8 cellular contexts compared by ENCODE assay signal in the genomic region with DNA sequence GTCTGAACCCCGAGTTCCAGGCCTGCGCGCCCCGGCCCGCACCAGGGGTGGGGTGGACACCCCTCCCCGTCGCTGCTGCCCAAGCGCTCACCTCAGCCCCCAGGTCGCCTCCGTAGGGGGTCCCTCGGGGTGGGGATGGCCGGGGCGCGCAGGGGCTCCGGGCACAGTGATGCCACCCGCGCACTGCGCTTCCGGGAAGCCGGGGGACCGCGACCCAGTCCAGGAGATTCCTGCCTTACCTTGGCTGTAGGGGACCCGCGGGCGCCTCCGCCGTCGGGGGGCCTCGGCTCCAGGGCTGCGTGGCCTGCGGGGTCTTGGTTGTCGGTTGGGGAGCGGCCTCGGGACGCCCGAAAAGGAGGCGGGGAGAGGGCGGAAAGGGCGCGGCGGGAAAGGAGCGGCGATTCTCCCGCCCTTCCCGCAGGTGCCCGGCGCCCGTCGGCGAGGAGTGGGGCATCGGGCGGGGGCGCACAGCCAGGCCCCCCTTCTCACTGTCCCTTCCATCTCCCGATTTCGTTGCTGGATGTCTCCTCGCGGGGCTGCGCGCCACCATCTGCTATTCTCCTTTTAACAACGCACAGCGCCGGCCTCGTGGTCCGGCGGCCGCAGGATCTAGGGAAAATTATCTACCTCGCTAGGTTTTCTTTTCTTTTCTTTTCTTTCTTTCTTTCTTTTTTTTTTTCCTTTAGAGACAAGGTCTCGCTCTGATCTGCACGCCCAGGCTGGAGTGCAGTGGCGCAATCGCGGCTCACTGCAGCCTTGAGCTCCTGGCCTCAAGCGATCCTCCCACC. TPM values are rescaled to one million over a fixed set of nuclear protein-coding genes. Genes with fewer than 3 reads are reported as not detected.
DNase-seq lines count a peak whose midpoint lies in the region; ATAC-seq and TF ChIP-seq lines count a peak whose summit lies in the region.

TSS of gene KEAP1 (minus strand) at position 355 of the 788 bp plus-strand sequence. CDS start 3,323 bp downstream, outside the sequence.

- H3K4me1 Mint-ChIP-seq in activated T-cell treated with anti-CD3 and anti-CD28 coated beads, Interleukin-2, amount 50 U/mL, for 4 hours (ENCODE audit: low read depth) = peaks cover 39% of the 10 kb centered on the region
- peaks cover 10% of the 10 kb centered on the region for H3K4me1 Mint-ChIP-seq in nephron

- H3K27me3 ChIP-seq in GM06990 (replicated peaks; ENCODE audit: control insufficient read depth, insufficient read depth, low read length) (no peaks in the 10 kb centered on the region), HCT116 (ENCODE audit: insufficient read depth, low read length) (no peaks in the 10 kb centered on the region)

- peaks cover 12% of the 10 kb centered on the region for H3K36me3 ChIP-seq in GM06990 (ENCODE audit: control insufficient read depth, insufficient read depth, low read length)
- peaks cover 9 to 16% of the 10 kb centered on the region in 2 experiments; a peak in 3 of 4 replicates for H3K36me3 ChIP-seq in HCT116 (ENCODE audit: control insufficient read depth in 1 of 2, insufficient read depth in 2 of 2, low read length in 2 of 2)
- H3K36me3 ChIP-seq in urinary bladder (ENCODE audit: insufficient read depth) = no peaks in the 10 kb centered on the region

- no peaks in the 10 kb centered on the region for H3K9me3 ChIP-seq in HCT116 (ENCODE audit: control insufficient read depth in 1 of 2, insufficient read depth in 1 of 2, low read depth in 1 of 2, low read length in 2 of 2)

- peak within 1 kb of the TSS; percentile 92 to 98 (median 97) for H3K27ac Mint-ChIP-seq in nephron

- BruUV-seq in HCT116 (replicated peaks; lab: Mats Ljungman, UMichigan) = TSS peak; percentile 91

- peaks cover 15% of the 10 kb centered on the region for H3K36me3 Mint-ChIP-seq in activated T-cell treated with anti-CD3 and anti-CD28 coated beads, Interleukin-2, amount 50 U/mL, for 4 hours (ENCODE audit: insufficient read depth)
- peaks cover 20% of the 10 kb centered on the region for H3K36me3 Mint-ChIP-seq in nephron (ENCODE audit: low read depth)

- peak within 1 kb of the TSS; percentile 100 for H3K9ac ChIP-seq in HCT116 (ENCODE audit: low read length)

- ATAC-seq in HCT116 (peak; percentile 47), GM18867 (IDR thresholded peaks at IDR 0.05; ENCODE audit: unreplicated experiment) (no peak)
- ATAC-seq in activated T-cell treated with anti-CD3 and anti-CD28 coated beads, Interleukin-2, amount 50 U/mL, for 4 hours = peak; percentile 39 to 44

- H3K79me2 ChIP-seq in HCT116 (ENCODE audit: insufficient read depth, low read length) = peaks cover 43% of the 10 kb centered on the region

- no peaks in the 10 kb centered on the region for H3K27me3 Mint-ChIP-seq in activated T-cell treated with anti-CD3 and anti-CD28 coated beads, Interleukin-2, amount 50 U/mL, for 4 hours (ENCODE audit: low read depth)
- peaks cover 4% of the 10 kb centered on the region for H3K27me3 Mint-ChIP-seq in nephron (ENCODE audit: low read depth)

- RAD21 ChIA-PET in HCT116 (lab: Charles Lee; ENCODE audit: low non-redundant PET in 1 of 2, low total read pairs in 2 of 2, uncharacterized antibody in 2 of 2, unreplicated experiment in 2 of 2) = no interaction called here

- POLR2A ChIA-PET in HCT116 (lab: Charles Lee) = no interaction called here

- H3K9me2 ChIP-seq in HCT116 (ENCODE audit: insufficient read depth) = no peaks in the 10 kb centered on the region

- H3K9me3 Mint-ChIP-seq in activated T-cell treated with anti-CD3 and anti-CD28 coated beads, Interleukin-2, amount 50 U/mL, for 4 hours = no peaks in the 10 kb centered on the region
- no peaks in the 10 kb centered on the region for H3K9me3 Mint-ChIP-seq in nephron

- H3K4me2 ChIP-seq in HCT116 (ENCODE audit: low read length) = peak within 1 kb of the TSS; percentile 95

- peak within 1 kb of the TSS; percentile 90 for H3K4me3 Mint-ChIP-seq in activated T-cell treated with anti-CD3 and anti-CD28 coated beads, Interleukin-2, amount 50 U/mL, for 4 hours
- peak within 1 kb of the TSS; percentile 93 to 98 (median 95) for H3K4me3 Mint-ChIP-seq in nephron

- DNase-seq in GM06990 (ENCODE audit: extremely low read depth, insufficient read length) (no peak), HCT116 (ENCODE audit: low read depth, low spot score) (no peak), NCI-H1092 treated with DMSO at 0.1 percent for 48 hours (lab: John Stamatoyannopoulos, UW) (peak; percentile 76), fibroblast of pulmonary artery (ENCODE audit: low read depth) (peak; percentile 28)
- DNase-seq in activated T-cell treated with anti-CD3 and anti-CD28 coated beads, Interleukin-2, amount 50 U/mL, for 4 hours = no peak

- TF ChIP-seq CTCF in GM06990 (IDR thresholded peaks at IDR 0.05; ENCODE audit: insufficient read depth, low read length, poor library complexity, severe bottlenecking) (peak; percentile 1), HCT116 (IDR thresholded peaks at IDR 0.05 in 2 of 3, conservative IDR thresholded peaks at IDR 0.05 in 1 of 3; ENCODE audit: borderline replicate concordance in 1 of 3, insufficient read depth in 1 of 3, low read depth in 2 of 3, low read length in 2 of 3) (no peak), fibroblast of pulmonary artery (IDR thresholded peaks at IDR 0.05; ENCODE audit: low read length, missing control alignments) (no peak), nephron (IDR thresholded peaks at IDR 0.05; ENCODE audit: unreplicated experiment in 3 of 3) (no peak)

- H3K4me3 ChIP-seq in GM06990 (replicated peaks; ENCODE audit: low read depth, low read length) (peak within 1 kb of the TSS; percentile 92), HCT116 (replicated peaks in 1 of 2; ENCODE audit: low read depth in 1 of 2, low read length in 2 of 2) (peak within 1 kb of the TSS; percentile 88 to 90), fibroblast of pulmonary artery (replicated peaks; ENCODE audit: low read depth, low read length) (peak within 1 kb of the TSS; percentile 89), urinary bladder (ENCODE audit: low read depth, low read length) (peak within 1 kb of the TSS; percentile 66)

- TF ChIP-seq POLR2A in HCT116 (IDR thresholded peaks at IDR 0.05; ENCODE audit: borderline replicate concordance, extremely low read depth, insufficient read depth, insufficient read length) = no peak

- H3K4me1 ChIP-seq in HCT116 (ENCODE audit: control insufficient read depth in 1 of 2, insufficient read depth in 2 of 2, low read length in 2 of 2) = peaks cover 14 to 32% of the 10 kb centered on the region in 2 experiments
- H3K4me1 ChIP-seq in urinary bladder (ENCODE audit: insufficient read depth) = peaks cover 1% of the 10 kb centered on the region

- WGBS in urinary bladder = 4% methylated on average over 73 of the region's 73 CpGs

- no peaks in the 10 kb centered on the region for H4K20me1 ChIP-seq in HCT116 (ENCODE audit: insufficient read depth)

- H3K27ac ChIP-seq in HCT116 (ENCODE audit: low read depth, low read length) (peak within 1 kb of the TSS; percentile 92), urinary bladder (ENCODE audit: low read depth) (peak within 1 kb of the TSS; percentile 93)

- intact Hi-C loops in HCT116 (cut with micrococcal nuclease) = loop anchor here (5.0 kb wide), 1 partner anchor 64 kb away; the partner anchor contains the start of genes CDKN2D and KRI1

- no peak for TF ChIP-seq RAD21 in HCT116 (IDR thresholded peaks at IDR 0.05; ENCODE audit: low read depth)

- H2AFZ ChIP-seq in HCT116 (ENCODE audit: low read depth, low read length, poor library complexity, severe bottlenecking) = no peak within 1 kb of the TSS

- CTCF ChIA-PET in HCT116 (lab: Charles Lee) = interaction anchor here (0.6 to 1.1 kb wide), 3 partner anchors 19 to 50 kb away, joined by 3 to 4 read pairs (median 3); no protein-coding TSS in a partner anchor

TF ChIP-seq in HCT116, 20 proteins besides CTCF, POLR2A, EP300 and RAD21:
- TF ChIP-seq ZFX (IDR thresholded peaks at IDR 0.05) = peak; percentile 6; the same call in 1 of the 2 replicates
- TF ChIP-seq ZBTB33 (IDR thresholded peaks at IDR 0.05; ENCODE audit: extremely low read depth, insufficient replicate concordance, low read length) = no peak
- TF ChIP-seq, protein P1, sequence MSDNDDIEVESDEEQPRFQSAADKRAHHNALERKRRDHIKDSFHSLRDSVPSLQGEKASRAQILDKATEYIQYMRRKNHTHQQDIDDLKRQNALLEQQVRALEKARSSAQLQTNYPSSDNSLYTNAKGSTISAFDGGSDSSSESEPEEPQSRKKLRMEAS (IDR thresholded peaks at IDR 0.05) = peak; percentile 65

RNA-seq across cellular contexts. Expression of gene KEAP1, which starts in this region (rescaled TPM):
- total RNA-seq in HCT116 (2021; ENCODE audit: unreplicated experiment) (75.2 TPM), urinary bladder (30.4 TPM)
- 64.7 and 101 TPM in 2 replicates for polyA plus RNA-seq in HCT116 (2012)
- total RNA-seq in activated T-cell treated with anti-CD3 and anti-CD28 coated beads, Interleukin-2, amount 50 U/mL, for 4 hours = 10 to 100 TPM; 89.9 to 98.7 (median 92.9) TPM
- 80.1 TPM for polyA plus RNA-seq in urinary bladder

Comparison
In these comparisons a context has a peak if more than half of its experiments do, and no peak if none do; other contexts are left out.
1. DNase-seq: peak in NCI-H1092 treated with DMSO at 0.1 percent for 48 hours (single experiment) and fibroblast of pulmonary artery (single experiment); none in GM06990 (single experiment), HCT116 (single experiment) and activated T-cell treated with anti-CD3 and anti-CD28 coated beads, Interleukin-2, amount 50 U/mL, for 4 hours (single experiment).
2. Peak in every context shown above with its lines, with median percentiles within 50 percentile points of each other: H3K4me3 ChIP-seq.